ENCODE assay signal across 9 cellular contexts in the genomic region with DNA sequence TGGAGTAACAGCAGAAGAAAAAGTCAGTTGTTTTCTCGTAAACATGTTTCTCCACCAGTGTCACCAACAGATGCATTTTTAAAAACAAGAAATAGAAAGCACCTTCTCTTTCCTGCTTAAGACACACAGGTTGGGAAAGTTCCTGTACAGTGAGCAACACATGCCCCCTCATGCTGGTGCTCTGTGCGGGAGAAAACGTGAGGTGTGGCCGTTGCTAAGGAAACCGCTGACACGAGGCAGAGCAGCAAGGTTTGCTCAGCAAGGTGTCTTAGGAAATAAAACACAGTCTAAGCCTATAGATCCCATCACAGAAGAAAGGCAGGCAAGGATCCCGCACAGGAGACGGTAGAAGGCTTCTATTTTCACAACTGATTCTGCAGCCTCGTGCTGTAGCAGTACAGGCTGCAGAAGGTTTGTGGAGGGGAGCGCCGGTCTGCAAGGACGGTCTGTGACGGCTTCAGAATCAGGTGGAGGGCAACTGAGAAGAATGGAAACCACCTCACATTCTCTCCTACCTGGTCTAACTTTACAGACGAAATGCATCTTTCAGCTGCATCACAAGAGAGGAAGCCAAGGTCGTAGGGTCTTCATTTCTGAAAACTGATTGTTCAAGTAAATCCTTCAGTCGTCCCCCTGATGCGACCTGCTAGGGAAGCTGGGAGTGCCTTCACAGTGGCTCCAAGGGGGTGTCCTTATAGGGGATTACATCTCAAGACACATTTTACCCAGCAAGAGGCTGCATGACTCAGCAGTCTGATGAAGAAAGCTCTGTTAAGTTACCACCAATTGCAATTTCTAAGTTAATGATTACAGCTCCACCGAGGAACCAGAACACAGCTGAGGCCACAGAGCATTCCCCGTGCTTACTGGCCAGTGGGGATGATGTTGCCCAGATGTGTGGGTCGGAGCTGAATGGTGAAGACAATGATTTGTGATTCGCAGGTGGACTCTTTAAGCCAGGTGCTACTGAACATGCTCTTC.
A peak's percentile ranks its signal among the peaks of the same experiment; 100 is the strongest.
DNase-seq lines count a peak whose midpoint lies in the region; ATAC-seq and TF ChIP-seq lines count a peak whose summit lies in the region.
"Had no signal": no experiment of that assay in that cellular context is flagged by ENCODE, and none has a peak within 500 bp of the region (broad histone marks: within the 10 kb centered on the region; RNA-seq: fewer than 3 reads in every experiment).

No MANE protein-coding gene starts in this region.

- no peaks in the 10 kb centered on the region for H3K9me3 Mint-ChIP-seq in activated naive CD4-positive, alpha-beta T cell treated with anti-CD3 and anti-CD28 coated beads, Interleukin-2, amount 50 U/mL, for 24 hours
- H3K9me3 Mint-ChIP-seq in activated naive CD8-positive, alpha-beta T cell treated with anti-CD3 and anti-CD28 coated beads for 36 hours = no peaks in the 10 kb centered on the region
- H3K9me3 Mint-ChIP-seq: neural crest cell had no signal

- intact Hi-C loops in upper lobe of right lung (cut with DNase I) = no loop called here

- H3K27ac ChIP-seq in upper lobe of right lung (peak overlapping the region; percentile 70), SJCRH30 (no peak overlapping the region)

- ATAC-seq in upper lobe of right lung (peak; percentile 53), GM21619 (IDR thresholded peaks at IDR 0.05; ENCODE audit: unreplicated experiment) (no peak)

- no peak overlapping the region for H3K4me3 ChIP-seq in upper lobe of right lung
- no peak overlapping the region for H3K4me3 ChIP-seq in SJCRH30

- H3K4me3 Mint-ChIP-seq in activated naive CD4-positive, alpha-beta T cell treated with anti-CD3 and anti-CD28 coated beads, Interleukin-2, amount 50 U/mL, for 24 hours = no peak overlapping the region
- H3K4me3 Mint-ChIP-seq in activated naive CD8-positive, alpha-beta T cell treated with anti-CD3 and anti-CD28 coated beads for 36 hours = no peak overlapping the region
- H3K4me3 Mint-ChIP-seq: neural crest cell had no signal

- H3K27me3 Mint-ChIP-seq in activated naive CD4-positive, alpha-beta T cell treated with anti-CD3 and anti-CD28 coated beads, Interleukin-2, amount 50 U/mL, for 24 hours = no peaks in the 10 kb centered on the region
- no peaks in the 10 kb centered on the region for H3K27me3 Mint-ChIP-seq in activated naive CD8-positive, alpha-beta T cell treated with anti-CD3 and anti-CD28 coated beads for 36 hours

- no peak for TF ChIP-seq CTCF in upper lobe of right lung (IDR thresholded peaks at IDR 0.05)

- H3K9me3 ChIP-seq in upper lobe of right lung (no peaks in the 10 kb centered on the region), SJCRH30 (replicated peaks) (no peaks in the 10 kb centered on the region)

- H3K27ac Mint-ChIP-seq in activated naive CD4-positive, alpha-beta T cell treated with anti-CD3 and anti-CD28 coated beads, Interleukin-2, amount 50 U/mL, for 24 hours = peak overlapping the region; percentile 80
- H3K27ac Mint-ChIP-seq in activated naive CD8-positive, alpha-beta T cell treated with anti-CD3 and anti-CD28 coated beads for 36 hours = peak overlapping the region; percentile 27

- H3K36me3 Mint-ChIP-seq in activated naive CD4-positive, alpha-beta T cell treated with anti-CD3 and anti-CD28 coated beads, Interleukin-2, amount 50 U/mL, for 24 hours = peaks cover 20% of the 10 kb centered on the region
- H3K36me3 Mint-ChIP-seq in activated naive CD8-positive, alpha-beta T cell treated with anti-CD3 and anti-CD28 coated beads for 36 hours = peaks cover 58% of the 10 kb centered on the region

- no peaks in the 10 kb centered on the region for H3K27me3 ChIP-seq in upper lobe of right lung
- no peaks in the 10 kb centered on the region for H3K27me3 ChIP-seq in SJCRH30

- DNase-seq in activated naive CD4-positive, alpha-beta T cell treated with Interleukin-2 at 50 U/mL for 16 hours = no peak
- DNase-seq in activated naive CD8-positive, alpha-beta T cell treated with anti-CD3 and anti-CD28 coated beads for 36 hours = no peak
- DNase-seq in kidney tubule cell (ENCODE audit: low spot score) = peak; percentile 98
- no peak for DNase-seq in upper lobe of right lung
- no peak for DNase-seq in SJCRH30
- DNase-seq in SIG-M5 (lab: John Stamatoyannopoulos, UW) = no peak

- H3K4me1 Mint-ChIP-seq in activated naive CD4-positive, alpha-beta T cell treated with anti-CD3 and anti-CD28 coated beads, Interleukin-2, amount 50 U/mL, for 24 hours = peaks cover 54% of the 10 kb centered on the region
- peaks cover 33% of the 10 kb centered on the region for H3K4me1 Mint-ChIP-seq in activated naive CD8-positive, alpha-beta T cell treated with anti-CD3 and anti-CD28 coated beads for 36 hours

- H3K36me3 ChIP-seq in upper lobe of right lung (peaks cover 74% of the 10 kb centered on the region), SJCRH30 (peaks cover 2% of the 10 kb centered on the region; the same call in 1 of the 2 replicates)

- peaks cover 42% of the 10 kb centered on the region for H3K4me1 ChIP-seq in upper lobe of right lung
- peaks cover 14% of the 10 kb centered on the region for H3K4me1 ChIP-seq in SJCRH30
